ENCODE assay signal across 8 cellular contexts in the genomic region with DNA sequence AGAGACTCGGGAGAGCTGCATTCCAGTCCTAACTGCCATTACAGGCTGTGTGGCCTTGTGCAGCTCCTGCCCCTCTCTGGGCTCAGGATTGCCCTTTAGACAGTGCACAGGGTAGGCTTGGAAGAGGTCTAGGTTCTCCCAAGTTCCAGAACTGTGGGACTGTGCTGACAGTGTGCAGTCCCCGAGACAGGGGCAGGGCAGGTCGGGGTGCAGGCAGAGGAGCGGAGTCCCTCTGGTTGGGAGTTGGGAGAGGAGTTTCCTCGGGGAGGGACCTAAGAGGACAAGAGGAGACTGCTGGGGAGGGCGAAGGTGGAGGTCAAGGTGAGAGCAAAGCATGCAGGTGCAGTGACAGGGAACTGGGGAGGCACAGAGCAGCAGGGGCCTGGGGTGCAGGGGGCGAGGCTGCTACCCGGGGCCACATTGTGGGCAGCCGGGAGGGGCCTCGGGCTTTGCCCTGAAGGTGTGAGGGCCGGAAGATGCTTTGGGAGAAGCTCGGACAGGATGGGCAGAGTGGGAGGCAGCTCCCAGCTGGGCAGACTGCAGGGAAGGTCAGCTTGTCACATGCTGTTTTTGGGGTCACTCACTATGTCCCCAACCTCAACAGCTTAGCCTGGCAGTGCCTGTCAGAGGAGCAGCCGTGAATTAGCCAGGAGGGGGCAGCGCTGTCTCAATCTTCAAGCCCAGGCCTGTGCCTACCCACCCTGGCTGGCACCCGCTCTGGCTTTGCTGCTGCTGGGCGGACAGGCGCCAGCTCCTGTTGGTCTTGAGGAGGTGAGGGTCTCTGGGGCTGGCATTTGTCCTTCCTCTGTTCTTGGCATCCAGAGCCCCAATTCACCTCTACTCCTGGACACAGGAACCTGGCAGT. TPM values are rescaled to one million over a fixed set of nuclear protein-coding genes. Genes with fewer than 3 reads are reported as not detected.
A peak's percentile ranks its signal among the peaks of the same experiment; 100 is the strongest.
DNase-seq lines count a peak whose midpoint lies in the region; ATAC-seq and TF ChIP-seq lines count a peak whose summit lies in the region.

No MANE protein-coding gene starts in this region.

- no peaks in the 10 kb centered on the region for H3K36me3 Mint-ChIP-seq in activated T-cell treated with anti-CD3 and anti-CD28 coated beads, Interleukin-2, amount 50 U/mL, for 24 hours (ENCODE audit: low read depth)

- no peaks in the 10 kb centered on the region for H3K36me3 ChIP-seq in psoas muscle (ENCODE audit: insufficient read depth in 1 of 2, low read depth in 1 of 2)

- intact Hi-C loops in psoas muscle (cut with DNase I), result loop anchor here (2.0 kb wide), 1 partner anchor 75 kb away; no protein-coding TSS in a partner anchor

- no peak overlapping the region for H3K27ac ChIP-seq in psoas muscle

- 72 to 78% (median 74%) methylated on average over 16 to 17 of the region's 17 CpGs for WGBS in psoas muscle, 3 donors

- no peaks in the 10 kb centered on the region for H3K9me3 Mint-ChIP-seq in activated T-cell treated with anti-CD3 and anti-CD28 coated beads, Interleukin-2, amount 50 U/mL, for 24 hours

- ATAC-seq in psoas muscle, result peak; percentile 35 to 70 (median 58)
- no peak for ATAC-seq in HG03565 (IDR thresholded peaks at IDR 0.05; ENCODE audit: unreplicated experiment)
- no peak for ATAC-seq in HG03175 (IDR thresholded peaks at IDR 0.05; ENCODE audit: unreplicated experiment)

- TF ChIP-seq CTCF in fibroblast of villous mesenchyme (IDR thresholded peaks at IDR 0.05; ENCODE audit: insufficient read depth, low read depth, low read length), result peak; percentile 58
- TF ChIP-seq CTCF in psoas muscle (IDR thresholded peaks at IDR 0.05), result peak; percentile 42

- H3K4me3 ChIP-seq in fibroblast of villous mesenchyme (ENCODE audit: low read depth, low read length), result no peak overlapping the region
- H3K4me3 ChIP-seq in psoas muscle, result no peak overlapping the region

- no peaks in the 10 kb centered on the region for H3K27me3 ChIP-seq in psoas muscle (ENCODE audit: insufficient read depth in 3 of 3, low read length in 2 of 3)

- no peaks in the 10 kb centered on the region for H3K4me1 ChIP-seq in psoas muscle

- no peaks in the 10 kb centered on the region for H3K9me3 ChIP-seq in psoas muscle

- peaks cover 12% of the 10 kb centered on the region for H3K4me1 Mint-ChIP-seq in activated T-cell treated with anti-CD3 and anti-CD28 coated beads, Interleukin-2, amount 50 U/mL, for 24 hours (ENCODE audit: low read depth)

- peaks cover 18% of the 10 kb centered on the region for H3K27me3 Mint-ChIP-seq in activated T-cell treated with anti-CD3 and anti-CD28 coated beads, Interleukin-2, amount 50 U/mL, for 24 hours

- no peak overlapping the region for H3K27ac Mint-ChIP-seq in activated T-cell treated with anti-CD3 and anti-CD28 coated beads, Interleukin-2, amount 50 U/mL, for 24 hours

- no peak overlapping the region for H3K4me3 Mint-ChIP-seq in activated T-cell treated with anti-CD3 and anti-CD28 coated beads, Interleukin-2, amount 50 U/mL, for 24 hours

- DNase-seq in NCI-H748 (lab: John Stamatoyannopoulos, UW; ENCODE audit: unreplicated experiment), result peak; percentile 50
- no peak for DNase-seq in NCI-H748 treated with DMSO at 0.1 percent for 48 hours (lab: John Stamatoyannopoulos, UW)
- DNase-seq in NOMO-1 treated with dmso at 0.1 percent for 144 hours (lab: John Stamatoyannopoulos, UW; ENCODE audit: unreplicated experiment), result peak; percentile 12
- peak; percentile 82 for DNase-seq in activated T-cell treated with anti-CD3 and anti-CD28 coated beads, Interleukin-2, amount 50 U/mL, for 24 hours
- peak; percentile 42 for DNase-seq in fibroblast of villous mesenchyme (ENCODE audit: low read depth)
- peak; percentile 69 to 78 for DNase-seq in psoas muscle

RNA-seq across cellular contexts. Expression of gene CSPG4, which starts 15.4 kb away (rescaled TPM):
- total RNA-seq in fibroblast of villous mesenchyme (86.8 and 87.0 TPM in 2 replicates), psoas muscle (10 to 100 TPM; 15.8 to 49.5 (median 34.0) TPM)
- 10 to 100 TPM in 2 of 3 donors, 1 to 10 TPM in 1; 8.1 to 15.9 (median 10.6) TPM for polyA plus RNA-seq in psoas muscle

Comparison
In these comparisons a context has a peak if more than half of its experiments do, and no peak if none do; other contexts are left out.
1. ATAC-seq: peak in psoas muscle (4 of 4); none in HG03565 (single experiment) and HG03175 (single experiment).